Comparison of ENCODE assay signal across 8 cellular contexts in genomic region chr20:62818592-62819493, GRCh38. TPM values are rescaled to one million over a fixed set of nuclear protein-coding genes. Genes with fewer than 3 reads are reported as not detected.
DNase-seq lines count a peak whose midpoint lies in the region; ATAC-seq and TF ChIP-seq lines count a peak whose summit lies in the region.

No MANE protein-coding gene starts in this region.

- intact Hi-C loops in esophagus muscularis mucosa (cut with DNase I), result no loop called here

- TF ChIP-seq EP300 in esophagus muscularis mucosa (IDR thresholded peaks at IDR 0.05), result no peak

- no peaks in the 10 kb centered on the region for H3K36me3 Mint-ChIP-seq in HFFc6 (ENCODE audit: low read depth)

- H3K27me3 ChIP-seq in esophagus muscularis mucosa, result peaks cover 4 to 71% (median 34%) of the 10 kb centered on the region in 4 donors

- H3K27me3 Mint-ChIP-seq in HFFc6 (ENCODE audit: insufficient read depth), result peaks cover 16% of the 10 kb centered on the region

- ATAC-seq in GM19397 (IDR thresholded peaks at IDR 0.05; ENCODE audit: unreplicated experiment), result no peak

- no peaks in the 10 kb centered on the region for H3K9me3 Mint-ChIP-seq in HFFc6

- no peak for TF ChIP-seq CTCF in esophagus muscularis mucosa (IDR thresholded peaks at IDR 0.05)
- no peak for TF ChIP-seq CTCF in HFFc6 (IDR thresholded peaks at IDR 0.05)

- DNase-seq in DMS79 (lab: John Stamatoyannopoulos, UW) (peak; percentile 60), esophagus muscularis mucosa (ENCODE audit: extremely low spot score) (no peak), nucleus accumbens (lab: John Stamatoyannopoulos, UW) (peak in 49 of 56 donors; percentile 17 to 81 (median 58)), HuH-7.5 (ENCODE audit: low spot score) (no peak), T1000 (lab: John Stamatoyannopoulos, UW) (no peak), HFFc6 (no peak)

- peak overlapping the region; percentile 41 to 71 (median 64) for H3K27ac ChIP-seq in esophagus muscularis mucosa (replicated peaks in 1 of 4)

- no peaks in the 10 kb centered on the region for H3K9me3 ChIP-seq in esophagus muscularis mucosa

- no peak overlapping the region for H3K27ac Mint-ChIP-seq in HFFc6

- 47% methylated on average over 8 of the region's 25 CpGs for WGBS in esophagus muscularis mucosa

- no peak for TF ChIP-seq POLR2A in esophagus muscularis mucosa (IDR thresholded peaks at IDR 0.05; ENCODE audit: low read depth)

- peak overlapping the region; percentile 2 to 59 (median 46) for H3K4me3 ChIP-seq in esophagus muscularis mucosa

- peaks cover 13% of the 10 kb centered on the region for H3K4me1 Mint-ChIP-seq in HFFc6 (ENCODE audit: low read depth)

- H3K4me1 ChIP-seq in esophagus muscularis mucosa, result peaks cover 46 to 67% (median 58%) of the 10 kb centered on the region in 4 donors

- H3K36me3 ChIP-seq in esophagus muscularis mucosa, result peaks cover 0 to 5% (median 3%) of the 10 kb centered on the region in 4 donors

- no peak overlapping the region for H3K4me3 Mint-ChIP-seq in HFFc6

TF ChIP-seq in PFSK-1, 5 proteins besides CTCF, POLR2A, EP300 and RAD21:
- TF ChIP-seq TAF1 (IDR thresholded peaks at IDR 0.05; ENCODE audit: borderline replicate concordance, insufficient read depth, low read length) (no peak), REST (IDR thresholded peaks at IDR 0.05; ENCODE audit: insufficient read depth in 1 of 2, low read depth in 2 of 2, low read length in 2 of 2) (no peak), POLR2AphosphoS5 (IDR thresholded peaks at IDR 0.05; ENCODE audit: low read depth, low read length) (no peak), FOXP2 (optimal IDR thresholded peaks at IDR 0.05; ENCODE audit: borderline replicate concordance, extremely low read depth, extremely low read length, insufficient read depth) (peak; percentile 9)
TF ChIP-seq in PFSK-1: peak in this region for 1.

RNA-seq across cellular contexts. Expression of gene COL9A3, which starts 2.0 kb away (rescaled TPM):
- 3.0 TPM for polyA plus RNA-seq in PFSK-1 (2012; ENCODE audit: insufficient read length, low read depth)
- total RNA-seq in esophagus muscularis mucosa, result 10 to 100 TPM; 13.4 to 22.9 (median 18.4) TPM
- under 1 TPM in 3 of 6 experiments, not detected in 3; 0.07 to 0.34 (median 0.09) TPM for total RNA-seq in HFFc6 (2021; fragmentation: NEBNext Ultra II Directional; extraction: Animal tissue kit (Norgen Biotek cat#: 25700))

RNA-seq across cellular contexts. Expression of gene OGFR, which starts 14.2 kb away (rescaled TPM):
- polyA plus RNA-seq in PFSK-1 (2012; ENCODE audit: insufficient read length, low read depth), result 71.7 TPM
- total RNA-seq in esophagus muscularis mucosa, result 10 to 100 TPM; 46.1 to 84.5 (median 62.7) TPM
- 10 to 100 TPM; 37.8 to 42.2 (median 39.0) TPM for total RNA-seq in HFFc6 (2021; fragmentation: NEBNext Ultra II Directional; extraction: Animal tissue kit (Norgen Biotek cat#: 25700))

RNA-seq across cellular contexts. Expression of gene MRGBP, which starts 22.6 kb away (rescaled TPM):
- 30.3 TPM for polyA plus RNA-seq in PFSK-1 (2012; ENCODE audit: insufficient read length, low read depth)
- total RNA-seq in esophagus muscularis mucosa, result 10 to 100 TPM in 2 of 4 donors, 1 to 10 TPM in 2; 7.6 to 16.7 (median 10.3) TPM
- total RNA-seq in HFFc6 (2021; fragmentation: NEBNext Ultra II Directional; extraction: Animal tissue kit (Norgen Biotek cat#: 25700)), result 10 to 100 TPM; 14.9 to 17.8 (median 16.6) TPM

RNA-seq across cellular contexts. Expression of gene TCFL5, which starts 42.8 kb away (rescaled TPM):
- 25.6 TPM for polyA plus RNA-seq in PFSK-1 (2012; ENCODE audit: insufficient read length, low read depth)
- total RNA-seq in esophagus muscularis mucosa, result 10 to 100 TPM; 12.3 to 29.7 (median 18.8) TPM
- total RNA-seq in HFFc6 (2021; fragmentation: NEBNext Ultra II Directional; extraction: Animal tissue kit (Norgen Biotek cat#: 25700)), result 10 to 100 TPM; 19.9 to 25.2 (median 21.1) TPM

Comparison
In these comparisons a context has a peak if more than half of its experiments do, and no peak if none do; other contexts are left out.
1. DNase-seq: peak in DMS79 (single experiment) and nucleus accumbens (49 of 56); none in esophagus muscularis mucosa (single experiment), HuH-7.5 (single experiment), T1000 (single experiment) and HFFc6 (single experiment).
2. RNA of gene COL9A3, which starts 2.0 kb away (total RNA-seq): 13.4 to 22.9 TPM in esophagus muscularis mucosa; 0.07 to 0.34 TPM in HFFc6; every median in the first group is over 10 times any median in the second.